ENCODE assay signal across 1 cellular context in the genomic region with DNA sequence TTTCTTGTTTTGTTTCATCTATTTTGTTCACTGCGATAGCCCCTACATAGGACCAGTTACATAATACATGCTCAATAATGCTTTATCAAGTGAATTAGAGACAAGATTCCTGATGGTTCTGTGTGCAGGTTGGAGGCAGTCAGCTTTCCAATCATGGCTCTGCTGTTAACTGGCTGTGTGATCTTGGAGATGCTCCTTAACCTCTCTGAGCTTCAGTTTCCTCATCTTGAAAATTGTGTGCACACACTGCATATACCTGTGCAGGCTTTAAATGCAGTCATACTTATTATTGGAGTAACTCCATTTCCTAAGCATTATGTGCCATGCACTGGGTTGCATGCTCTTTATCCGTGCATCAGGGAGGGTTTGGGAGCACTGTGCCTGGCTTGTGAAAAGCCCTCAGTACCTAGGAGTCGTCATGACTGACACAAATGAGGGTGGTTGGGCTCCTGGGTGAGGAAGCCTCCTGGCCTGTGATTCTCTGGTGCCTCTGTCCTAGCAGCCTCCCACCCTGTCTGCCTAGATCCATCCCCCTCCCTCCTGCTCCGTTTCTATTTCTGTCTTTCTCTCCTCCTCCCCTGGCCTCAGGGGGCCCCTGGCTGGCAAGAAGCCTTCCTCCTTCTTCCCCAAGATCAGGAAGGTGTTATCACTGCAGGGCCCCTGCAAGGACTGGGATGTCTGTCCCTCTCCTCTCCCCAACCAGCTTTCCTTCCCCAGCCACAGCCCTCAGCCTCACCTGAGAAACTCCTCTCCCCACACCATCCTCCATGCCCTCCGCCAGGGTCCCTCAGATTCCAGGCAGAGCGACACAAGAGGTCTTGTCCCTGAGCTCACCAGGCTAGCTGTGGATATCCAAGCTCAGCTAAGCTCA.
TF ChIP-seq lines count a peak whose summit lies in the region.

No MANE protein-coding gene starts in this region.

TF ChIP-seq in HEK293, 187 proteins besides CTCF, POLR2A, EP300 and RAD21 (continued from another document):
- TF ChIP-seq, protein P1, sequence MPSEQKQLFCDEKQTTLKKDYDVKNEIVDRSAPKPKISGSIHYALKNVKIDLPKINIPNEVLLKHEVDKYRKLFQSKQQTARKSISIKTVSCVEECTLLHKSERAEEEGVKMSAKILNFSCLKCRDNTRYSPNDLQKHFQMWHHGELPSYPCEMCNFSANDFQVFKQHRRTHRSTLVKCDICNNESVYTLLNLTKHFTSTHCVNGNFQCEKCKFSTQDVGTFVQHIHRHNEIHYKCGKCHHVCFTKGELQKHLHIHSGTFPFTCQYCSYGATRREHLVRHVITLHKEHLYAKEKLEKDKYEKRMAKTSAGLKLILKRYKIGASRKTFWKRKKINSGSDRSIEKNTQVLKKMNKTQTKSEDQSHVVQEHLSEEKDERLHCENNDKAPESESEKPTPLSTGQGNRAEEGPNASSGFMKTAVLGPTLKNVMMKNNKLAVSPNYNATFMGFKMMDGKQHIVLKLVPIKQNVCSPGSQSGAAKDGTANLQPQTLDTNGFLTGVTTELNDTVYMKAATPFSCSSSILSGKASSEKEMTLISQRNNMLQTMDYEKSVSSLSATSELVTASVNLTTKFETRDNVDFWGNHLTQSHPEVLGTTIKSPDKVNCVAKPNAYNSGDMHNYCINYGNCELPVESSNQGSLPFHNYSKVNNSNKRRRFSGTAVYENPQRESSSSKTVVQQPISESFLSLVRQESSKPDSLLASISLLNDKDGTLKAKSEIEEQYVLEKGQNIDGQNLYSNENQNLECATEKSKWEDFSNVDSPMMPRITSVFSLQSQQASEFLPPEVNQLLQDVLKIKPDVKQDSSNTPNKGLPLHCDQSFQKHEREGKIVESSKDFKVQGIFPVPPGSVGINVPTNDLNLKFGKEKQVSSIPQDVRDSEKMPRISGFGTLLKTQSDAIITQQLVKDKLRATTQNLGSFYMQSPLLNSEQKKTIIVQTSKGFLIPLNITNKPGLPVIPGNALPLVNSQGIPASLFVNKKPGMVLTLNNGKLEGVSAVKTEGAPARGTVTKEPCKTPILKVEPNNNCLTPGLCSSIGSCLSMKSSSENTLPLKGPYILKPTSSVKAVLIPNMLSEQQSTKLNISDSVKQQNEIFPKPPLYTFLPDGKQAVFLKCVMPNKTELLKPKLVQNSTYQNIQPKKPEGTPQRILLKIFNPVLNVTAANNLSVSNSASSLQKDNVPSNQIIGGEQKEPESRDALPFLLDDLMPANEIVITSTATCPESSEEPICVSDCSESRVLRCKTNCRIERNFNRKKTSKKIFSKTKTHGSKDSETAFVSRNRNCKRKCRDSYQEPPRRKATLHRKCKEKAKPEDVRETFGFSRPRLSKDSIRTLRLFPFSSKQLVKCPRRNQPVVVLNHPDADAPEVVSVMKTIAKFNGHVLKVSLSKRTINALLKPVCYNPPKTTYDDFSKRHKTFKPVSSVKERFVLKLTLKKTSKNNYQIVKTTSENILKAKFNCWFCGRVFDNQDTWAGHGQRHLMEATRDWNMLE (tag by site-specific recombination; conservative IDR thresholded peaks at IDR 0.05; ENCODE audit: low read depth), result no peak
- TF ChIP-seq GLIS2 (tag by site-specific recombination; IDR thresholded peaks at IDR 0.05) (peak; percentile 61), ZNF350 (tag by site-specific recombination; IDR thresholded peaks at IDR 0.05) (no peak), WT1 (tag by site-specific recombination; IDR thresholded peaks at IDR 0.05) (peak; percentile 41; the same call in 1 of the 2 replicates), YY1 (tag by site-specific recombination; IDR thresholded peaks at IDR 0.05) (no peak), ZNF600 (tag by site-specific recombination; IDR thresholded peaks at IDR 0.05) (peak; percentile 53; the same call in 1 of the 2 replicates), SP7 (tag by site-specific recombination; IDR thresholded peaks at IDR 0.05) (0 out of 2 replicates have a peak, but pooled peaks have one; percentile 3), ZNF837 (tag by site-specific recombination; IDR thresholded peaks at IDR 0.05) (no peak), ZNF211 (tag by site-specific recombination; IDR thresholded peaks at IDR 0.05; ENCODE audit: low read depth) (no peak), ZBTB48 (tag by site-specific recombination; IDR thresholded peaks at IDR 0.05) (peak; percentile 84), ZNF501 (tag by site-specific recombination; IDR thresholded peaks at IDR 0.05) (0 out of 2 replicates have a peak, but pooled peaks have one; percentile 30), ZNF571 (tag by site-specific recombination; IDR thresholded peaks at IDR 0.05) (no peak), OVOL3 (tag by site-specific recombination; IDR thresholded peaks at IDR 0.05) (no peak), GLIS1 (tag by site-specific recombination; IDR thresholded peaks at IDR 0.05) (peak; percentile 82), ZXDB (tag by site-specific recombination; IDR thresholded peaks at IDR 0.05) (peak; percentile 60; the same call in 1 of the 2 replicates), ZNF776 (tag by site-specific recombination; IDR thresholded peaks at IDR 0.05; ENCODE audit: borderline replicate concordance) (no peak), ZNF777 (tag by site-specific recombination; IDR thresholded peaks at IDR 0.05; ENCODE audit: borderline replicate concordance) (no peak), KLF1 (tag by site-specific recombination; IDR thresholded peaks at IDR 0.05) (no peak), ZBTB20 (tag by site-specific recombination; IDR thresholded peaks at IDR 0.05) (peak; percentile 71; the same call in 1 of the 2 replicates), ZFP3 (tag by site-specific recombination; IDR thresholded peaks at IDR 0.05; ENCODE audit: low read depth) (no peak), YY2 (tag by site-specific recombination; IDR thresholded peaks at IDR 0.05) (no peak), ZNF560 (tag by site-specific recombination; IDR thresholded peaks at IDR 0.05; ENCODE audit: borderline replicate concordance) (no peak)
- TF ChIP-seq, protein P2, sequence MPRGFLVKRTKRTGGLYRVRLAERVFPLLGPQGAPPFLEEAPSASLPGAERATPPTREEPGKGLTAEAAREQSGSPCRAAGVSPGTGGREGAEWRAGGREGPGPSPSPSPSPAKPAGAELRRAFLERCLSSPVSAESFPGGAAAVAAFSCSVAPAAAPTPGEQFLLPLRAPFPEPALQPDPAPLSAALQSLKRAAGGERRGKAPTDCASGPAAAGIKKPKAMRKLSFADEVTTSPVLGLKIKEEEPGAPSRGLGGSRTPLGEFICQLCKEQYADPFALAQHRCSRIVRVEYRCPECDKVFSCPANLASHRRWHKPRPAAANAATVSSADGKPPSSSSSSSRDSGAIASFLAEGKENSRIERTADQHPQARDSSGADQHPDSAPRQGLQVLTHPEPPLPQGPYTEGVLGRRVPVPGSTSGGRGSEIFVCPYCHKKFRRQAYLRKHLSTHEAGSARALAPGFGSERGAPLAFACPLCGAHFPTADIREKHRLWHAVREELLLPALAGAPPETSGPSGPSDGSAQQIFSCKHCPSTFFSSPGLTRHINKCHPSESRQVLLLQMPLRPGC (tag by site-specific recombination; IDR thresholded peaks at IDR 0.05), result no peak
- TF ChIP-seq, protein P3, sequence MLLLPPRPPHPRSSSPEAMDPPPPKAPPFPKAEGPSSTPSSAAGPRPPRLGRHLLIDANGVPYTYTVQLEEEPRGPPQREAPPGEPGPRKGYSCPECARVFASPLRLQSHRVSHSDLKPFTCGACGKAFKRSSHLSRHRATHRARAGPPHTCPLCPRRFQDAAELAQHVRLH (tag by site-specific recombination; IDR thresholded peaks at IDR 0.05), result peak; percentile 82
- TF ChIP-seq, protein P4, sequence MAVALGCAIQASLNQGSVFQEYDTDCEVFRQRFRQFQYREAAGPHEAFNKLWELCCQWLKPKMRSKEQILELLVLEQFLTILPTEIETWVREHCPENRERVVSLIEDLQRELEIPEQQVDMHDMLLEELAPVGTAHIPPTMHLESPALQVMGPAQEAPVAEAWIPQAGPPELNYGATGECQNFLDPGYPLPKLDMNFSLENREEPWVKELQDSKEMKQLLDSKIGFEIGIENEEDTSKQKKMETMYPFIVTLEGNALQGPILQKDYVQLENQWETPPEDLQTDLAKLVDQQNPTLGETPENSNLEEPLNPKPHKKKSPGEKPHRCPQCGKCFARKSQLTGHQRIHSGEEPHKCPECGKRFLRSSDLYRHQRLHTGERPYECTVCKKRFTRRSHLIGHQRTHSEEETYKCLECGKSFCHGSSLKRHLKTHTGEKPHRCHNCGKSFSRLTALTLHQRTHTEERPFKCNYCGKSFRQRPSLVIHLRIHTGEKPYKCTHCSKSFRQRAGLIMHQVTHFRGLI (tag by site-specific recombination; IDR thresholded peaks at IDR 0.05), result peak; percentile 94
- TF ChIP-seq, protein P5, sequence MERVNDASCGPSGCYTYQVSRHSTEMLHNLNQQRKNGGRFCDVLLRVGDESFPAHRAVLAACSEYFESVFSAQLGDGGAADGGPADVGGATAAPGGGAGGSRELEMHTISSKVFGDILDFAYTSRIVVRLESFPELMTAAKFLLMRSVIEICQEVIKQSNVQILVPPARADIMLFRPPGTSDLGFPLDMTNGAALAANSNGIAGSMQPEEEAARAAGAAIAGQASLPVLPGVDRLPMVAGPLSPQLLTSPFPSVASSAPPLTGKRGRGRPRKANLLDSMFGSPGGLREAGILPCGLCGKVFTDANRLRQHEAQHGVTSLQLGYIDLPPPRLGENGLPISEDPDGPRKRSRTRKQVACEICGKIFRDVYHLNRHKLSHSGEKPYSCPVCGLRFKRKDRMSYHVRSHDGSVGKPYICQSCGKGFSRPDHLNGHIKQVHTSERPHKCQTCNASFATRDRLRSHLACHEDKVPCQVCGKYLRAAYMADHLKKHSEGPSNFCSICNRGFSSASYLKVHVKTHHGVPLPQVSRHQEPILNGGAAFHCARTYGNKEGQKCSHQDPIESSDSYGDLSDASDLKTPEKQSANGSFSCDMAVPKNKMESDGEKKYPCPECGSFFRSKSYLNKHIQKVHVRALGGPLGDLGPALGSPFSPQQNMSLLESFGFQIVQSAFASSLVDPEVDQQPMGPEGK (tag by site-specific recombination; IDR thresholded peaks at IDR 0.05), result peak; percentile 51
- TF ChIP-seq, protein P6, sequence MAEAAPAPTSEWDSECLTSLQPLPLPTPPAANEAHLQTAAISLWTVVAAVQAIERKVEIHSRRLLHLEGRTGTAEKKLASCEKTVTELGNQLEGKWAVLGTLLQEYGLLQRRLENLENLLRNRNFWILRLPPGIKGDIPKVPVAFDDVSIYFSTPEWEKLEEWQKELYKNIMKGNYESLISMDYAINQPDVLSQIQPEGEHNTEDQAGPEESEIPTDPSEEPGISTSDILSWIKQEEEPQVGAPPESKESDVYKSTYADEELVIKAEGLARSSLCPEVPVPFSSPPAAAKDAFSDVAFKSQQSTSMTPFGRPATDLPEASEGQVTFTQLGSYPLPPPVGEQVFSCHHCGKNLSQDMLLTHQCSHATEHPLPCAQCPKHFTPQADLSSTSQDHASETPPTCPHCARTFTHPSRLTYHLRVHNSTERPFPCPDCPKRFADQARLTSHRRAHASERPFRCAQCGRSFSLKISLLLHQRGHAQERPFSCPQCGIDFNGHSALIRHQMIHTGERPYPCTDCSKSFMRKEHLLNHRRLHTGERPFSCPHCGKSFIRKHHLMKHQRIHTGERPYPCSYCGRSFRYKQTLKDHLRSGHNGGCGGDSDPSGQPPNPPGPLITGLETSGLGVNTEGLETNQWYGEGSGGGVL (tag by site-specific recombination; IDR thresholded peaks at IDR 0.05), result peak; percentile 47
